29 cellular contexts compared by ENCODE assay signal in the genomic region with DNA sequence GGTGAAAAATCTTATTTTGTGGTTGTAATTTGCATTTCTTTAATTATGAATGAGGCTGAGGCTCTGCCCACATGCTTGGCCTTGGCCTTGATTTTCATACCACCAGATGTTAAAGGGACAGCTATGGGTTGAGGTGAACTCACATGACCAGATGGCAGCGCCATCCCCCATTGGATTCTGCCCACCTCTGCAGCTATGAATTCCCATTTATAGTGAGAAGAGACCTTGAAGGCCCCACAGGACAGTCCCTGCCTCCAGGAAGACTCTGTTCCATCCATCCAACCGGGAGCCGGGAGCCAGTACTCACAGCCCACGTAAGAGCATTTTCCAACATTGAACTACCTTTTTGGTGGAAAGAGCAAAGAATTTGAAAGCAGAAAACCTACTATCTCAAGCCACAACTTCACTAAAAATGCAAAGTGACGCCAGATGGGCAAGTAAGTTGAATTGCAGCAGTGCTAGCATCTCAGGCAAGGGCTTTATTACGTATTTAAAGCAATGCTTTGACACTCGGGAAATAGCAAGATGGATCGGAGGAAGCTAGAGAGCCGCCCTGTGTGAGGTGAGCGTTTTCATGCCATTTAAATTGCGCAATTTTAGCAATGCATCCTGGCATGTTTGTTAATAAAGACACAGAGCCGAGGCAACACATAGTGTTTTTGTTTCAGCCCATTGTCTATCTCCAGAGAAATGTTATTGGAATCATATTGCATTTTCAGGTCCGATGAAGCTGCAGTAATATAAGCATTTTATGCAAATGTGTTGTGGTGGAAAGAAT.
DNase-seq lines count a peak whose midpoint lies in the region; ATAC-seq and TF ChIP-seq lines count a peak whose summit lies in the region.
"Had no signal": no experiment of that assay in that cellular context is flagged by ENCODE, and none has a peak within 500 bp of the region (broad histone marks: within the 10 kb centered on the region; RNA-seq: fewer than 3 reads in every experiment).

No MANE protein-coding gene starts in this region.

- ATAC-seq in WTC11 (peak; percentile 41), right lobe of liver (no peak)
- ATAC-seq: left lung, T-cell had no signal

- TF ChIP-seq EP300 in Ishikawa (IDR thresholded peaks at IDR 0.05; ENCODE audit: borderline replicate concordance): no peak

- peaks cover 24% of the 10 kb centered on the region for H3K4me1 Mint-ChIP-seq in WTC11
- H3K4me1 Mint-ChIP-seq: activated CD4-positive, alpha-beta T cell treated with anti-CD3 and anti-CD28 coated beads, Interleukin-2, amount 10 ng/mL, durations not matched to agents 7 days and 5 days; activated naive CD8-positive, alpha-beta T cell treated with anti-CD3 and anti-CD28 coated beads, Interleukin-2, amount 10 ng/mL, durations not matched to agents 7 days and 5 days had no signal

- no peak overlapping the region for H3K4me3 Mint-ChIP-seq in WTC11
- H3K4me3 Mint-ChIP-seq: activated CD4-positive, alpha-beta T cell treated with anti-CD3 and anti-CD28 coated beads, Interleukin-2, amount 10 ng/mL, durations not matched to agents 7 days and 5 days; activated naive CD8-positive, alpha-beta T cell treated with anti-CD3 and anti-CD28 coated beads, Interleukin-2, amount 10 ng/mL, durations not matched to agents 7 days and 5 days; T-cell had no signal

- intact Hi-C loops in right lobe of liver (cut with DNase I): no loop called here

- no peaks in the 10 kb centered on the region for H3K36me3 ChIP-seq in right lobe of liver
- H3K36me3 ChIP-seq: ascending aorta; BLaER1 treated with 17β-estradiol and CSF1 and Interleukin-3, amounts not matched to agents 10 nM and 100 nM; left lung; MG63; suprapubic skin; WERI-Rb-1 had no signal

- no peak overlapping the region for H3K27ac ChIP-seq in right lobe of liver
- H3K27ac ChIP-seq: ascending aorta; BLaER1 treated with 17β-estradiol and CSF1 and Interleukin-3, amounts not matched to agents 10 nM and 100 nM; left lung; parathyroid adenoma; suprapubic skin; WERI-Rb-1 had no signal

- DNase-seq in DMS 273 treated with DMSO at 0.1 percent for 48 hours (lab: John Stamatoyannopoulos, UW): peak; percentile 40
- no peak for DNase-seq in WTC11 (ENCODE audit: low spot score)
- DNase-seq in right lobe of liver: peak in 2 of 3 donors; percentile 13 to 15
- no peak for DNase-seq in stimulated activated CD4-positive, alpha-beta T cell treated with anti-CD3 and anti-CD28 coated beads, Interleukin-2, amount 100 ng/mL, for 24 hours
- no peak for DNase-seq in activated CD4-positive, alpha-beta T cell treated with anti-CD3 and anti-CD28 coated beads for 48 hours
- no peak for DNase-seq in Kasumi-1 (lab: John Stamatoyannopoulos, UW)
- DNase-seq: activated CD4-positive, alpha-beta T cell treated with anti-CD3 and anti-CD28 coated beads, Interleukin-2, amount 10 ng/mL, durations not matched to agents 7 days and 5 days; activated naive CD8-positive, alpha-beta T cell treated with anti-CD3 and anti-CD28 coated beads, Interleukin-2, amount 10 ng/mL, durations not matched to agents 7 days and 5 days; caudate nucleus; cortex of kidney; effector memory CD4-positive, alpha-beta T cell; left lung; mesenchymal stem cell; MG63; NCI-H1417 treated with DMSO at 0.1 percent for 48 hours; NCI-H2081; NCI-H2227 treated with DMSO at 0.1 percent for 48 hours; NCI-H748 treated with DMSO at 0.1 percent for 48 hours; OCI-M1; retina; small intestine; stimulated activated naive CD4-positive, alpha-beta T cell treated with Interleukin-2 at 50 U/mL for 16 hours; WERI-Rb-1 had no signal

- peaks cover 2% of the 10 kb centered on the region; the same call in 1 of the 2 replicates for H3K27me3 Mint-ChIP-seq in WTC11 (ENCODE audit: low read depth)

- no peaks in the 10 kb centered on the region; the same call in 1 of the 2 replicates for H3K9me3 Mint-ChIP-seq in WTC11
- H3K9me3 Mint-ChIP-seq: activated CD4-positive, alpha-beta T cell treated with anti-CD3 and anti-CD28 coated beads, Interleukin-2, amount 10 ng/mL, durations not matched to agents 7 days and 5 days; activated naive CD8-positive, alpha-beta T cell treated with anti-CD3 and anti-CD28 coated beads, Interleukin-2, amount 10 ng/mL, durations not matched to agents 7 days and 5 days; T-cell had no signal

- TF ChIP-seq POLR2A in right lobe of liver (IDR thresholded peaks at IDR 0.05): no peak

- TF ChIP-seq RAD21 in Ishikawa (IDR thresholded peaks at IDR 0.05; ENCODE audit: low read depth): no peak

- H3K9me3 ChIP-seq in right lobe of liver: no peaks in the 10 kb centered on the region
- H3K9me3 ChIP-seq: ascending aorta; BLaER1 treated with 17β-estradiol and CSF1 and Interleukin-3, amounts not matched to agents 10 nM and 100 nM; left lung; MG63; suprapubic skin had no signal

- TF ChIP-seq CTCF in WTC11 (IDR thresholded peaks at IDR 0.05): no peak
- no peak for TF ChIP-seq CTCF in right lobe of liver (IDR thresholded peaks at IDR 0.05)

- H3K36me3 Mint-ChIP-seq in WTC11: no peaks in the 10 kb centered on the region

- no peaks in the 10 kb centered on the region for H3K27me3 ChIP-seq in right lobe of liver
- H3K27me3 ChIP-seq: ascending aorta; BLaER1 treated with 17β-estradiol and CSF1 and Interleukin-3, amounts not matched to agents 10 nM and 100 nM had no signal

- POLR2A ChIA-PET in WTC11 (lab: Charles Lee): interaction anchor here (0.6 kb wide), 1 partner anchor 35 kb away, joined by 3 read pairs; no protein-coding TSS in a partner anchor

- CTCF ChIA-PET in WTC11 (lab: Charles Lee): interaction anchor here (1.4 kb wide), 1 partner anchor 142 kb away, joined by 7 read pairs; no protein-coding TSS in a partner anchor

- 34% methylated on average over 13 of the region's 13 CpGs for WGBS in right lobe of liver (ENCODE audit: insufficient coverage, low coverage, low lambda C conversion rate, missing lambda C conversion rate)

- H3K27ac Mint-ChIP-seq in WTC11: peak overlapping the region; percentile 28; the same call in 1 of the 2 replicates
- H3K27ac Mint-ChIP-seq: activated CD4-positive, alpha-beta T cell treated with anti-CD3 and anti-CD28 coated beads, Interleukin-2, amount 10 ng/mL, durations not matched to agents 7 days and 5 days; activated naive CD8-positive, alpha-beta T cell treated with anti-CD3 and anti-CD28 coated beads, Interleukin-2, amount 10 ng/mL, durations not matched to agents 7 days and 5 days; T-cell had no signal

- no peaks in the 10 kb centered on the region for H3K4me1 ChIP-seq in right lobe of liver
- H3K4me1 ChIP-seq: left lung, parathyroid adenoma had no signal

- H3K4me3 ChIP-seq in right lobe of liver: no peak overlapping the region
- H3K4me3 ChIP-seq: ascending aorta; BLaER1 treated with 17β-estradiol and CSF1 and Interleukin-3, amounts not matched to agents 10 nM and 100 nM; left lung; MG63; suprapubic skin had no signal

TF ChIP-seq in Ishikawa, 13 proteins besides CTCF, POLR2A, EP300 and RAD21:
- peak; percentile 72 for TF ChIP-seq CEBPB (IDR thresholded peaks at IDR 0.05)
- TF ChIP-seq, protein P1, sequence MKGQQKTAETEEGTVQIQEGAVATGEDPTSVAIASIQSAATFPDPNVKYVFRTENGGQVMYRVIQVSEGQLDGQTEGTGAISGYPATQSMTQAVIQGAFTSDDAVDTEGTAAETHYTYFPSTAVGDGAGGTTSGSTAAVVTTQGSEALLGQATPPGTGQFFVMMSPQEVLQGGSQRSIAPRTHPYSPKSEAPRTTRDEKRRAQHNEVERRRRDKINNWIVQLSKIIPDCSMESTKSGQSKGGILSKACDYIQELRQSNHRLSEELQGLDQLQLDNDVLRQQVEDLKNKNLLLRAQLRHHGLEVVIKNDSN (IDR thresholded peaks at IDR 0.05): no peak
TF ChIP-seq in Ishikawa: peak in this region for 1.

TF ChIP-seq in WTC11, 78 proteins besides CTCF, POLR2A, EP300 and RAD21:
- TF ChIP-seq ZNF423 (CRISPR knock-in tag; IDR thresholded peaks at IDR 0.05) (no peak), NFYB (CRISPR knock-in tag; conservative IDR thresholded peaks at IDR 0.05; ENCODE audit: low read depth) (no peak), RORB (CRISPR knock-in tag; IDR thresholded peaks at IDR 0.05) (no peak), ETV6 (CRISPR knock-in tag; IDR thresholded peaks at IDR 0.05) (no peak)
- TF ChIP-seq, protein P2, sequence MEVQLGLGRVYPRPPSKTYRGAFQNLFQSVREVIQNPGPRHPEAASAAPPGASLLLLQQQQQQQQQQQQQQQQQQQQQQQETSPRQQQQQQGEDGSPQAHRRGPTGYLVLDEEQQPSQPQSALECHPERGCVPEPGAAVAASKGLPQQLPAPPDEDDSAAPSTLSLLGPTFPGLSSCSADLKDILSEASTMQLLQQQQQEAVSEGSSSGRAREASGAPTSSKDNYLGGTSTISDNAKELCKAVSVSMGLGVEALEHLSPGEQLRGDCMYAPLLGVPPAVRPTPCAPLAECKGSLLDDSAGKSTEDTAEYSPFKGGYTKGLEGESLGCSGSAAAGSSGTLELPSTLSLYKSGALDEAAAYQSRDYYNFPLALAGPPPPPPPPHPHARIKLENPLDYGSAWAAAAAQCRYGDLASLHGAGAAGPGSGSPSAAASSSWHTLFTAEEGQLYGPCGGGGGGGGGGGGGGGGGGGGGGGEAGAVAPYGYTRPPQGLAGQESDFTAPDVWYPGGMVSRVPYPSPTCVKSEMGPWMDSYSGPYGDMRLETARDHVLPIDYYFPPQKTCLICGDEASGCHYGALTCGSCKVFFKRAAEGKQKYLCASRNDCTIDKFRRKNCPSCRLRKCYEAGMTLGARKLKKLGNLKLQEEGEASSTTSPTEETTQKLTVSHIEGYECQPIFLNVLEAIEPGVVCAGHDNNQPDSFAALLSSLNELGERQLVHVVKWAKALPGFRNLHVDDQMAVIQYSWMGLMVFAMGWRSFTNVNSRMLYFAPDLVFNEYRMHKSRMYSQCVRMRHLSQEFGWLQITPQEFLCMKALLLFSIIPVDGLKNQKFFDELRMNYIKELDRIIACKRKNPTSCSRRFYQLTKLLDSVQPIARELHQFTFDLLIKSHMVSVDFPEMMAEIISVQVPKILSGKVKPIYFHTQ (CRISPR knock-in tag; IDR thresholded peaks at IDR 0.05): no peak

Comparison
In these comparisons a context has a peak if more than half of its experiments do, and no peak if none do; other contexts are left out.
1. DNase-seq: peak in DMS 273 treated with DMSO at 0.1 percent for 48 hours (single experiment) and right lobe of liver (2 of 3); none in WTC11 (single experiment), stimulated activated CD4-positive, alpha-beta T cell treated with anti-CD3 and anti-CD28 coated beads, Interleukin-2, amount 100 ng/mL, for 24 hours (0 of 2), activated CD4-positive, alpha-beta T cell treated with anti-CD3 and anti-CD28 coated beads for 48 hours (single experiment) and Kasumi-1 (0 of 2).